In genomic region chr10:114482480-114482879, GRCh38 we compare ENCODE assay signal across 31 cellular contexts.
A peak's percentile ranks its signal among the peaks of the same experiment; 100 is the strongest.
DNase-seq lines count a peak whose midpoint lies in the region; ATAC-seq and TF ChIP-seq lines count a peak whose summit lies in the region.
"Had no signal": no experiment of that assay in that cellular context is flagged by ENCODE, and none has a peak within 500 bp of the region (broad histone marks: within the 10 kb centered on the region; RNA-seq: fewer than 3 reads in every experiment).

No MANE protein-coding gene starts in this region.

- H3K27me3 Mint-ChIP-seq in CD4-positive, CD25-positive, alpha-beta regulatory T cell: no peaks in the 10 kb centered on the region
- H3K27me3 Mint-ChIP-seq in natural killer cell treated with Interleukin-12 subunit alpha and Interleukin-12 subunit beta and Interleukin-15 and Interleukin-18, amount 100 ng/mL, for 72 hours: no peaks in the 10 kb centered on the region
- H3K27me3 Mint-ChIP-seq: activated CD4-positive, alpha-beta memory T cell treated with anti-CD3 and anti-CD28 coated beads for 36 hours; memory B cell; T-helper 17 cell had no signal

- no peak overlapping the region for H3K4me3 ChIP-seq in CD4-positive, CD25-positive, alpha-beta regulatory T cell (ENCODE audit: low read depth, low read length)
- no peak overlapping the region for H3K4me3 ChIP-seq in esophagus muscularis mucosa
- H3K4me3 ChIP-seq in left ventricle myocardium inferior: no peak overlapping the region
- H3K4me3 ChIP-seq in gastrocnemius medialis: no peak overlapping the region
- H3K4me3 ChIP-seq in dorsolateral prefrontal cortex: no peak overlapping the region
- no peak overlapping the region for H3K4me3 ChIP-seq in tibial nerve
- H3K4me3 ChIP-seq: ascending aorta, BLaER1, stomach had no signal

- TF ChIP-seq POLR2A in esophagus muscularis mucosa (IDR thresholded peaks at IDR 0.05; ENCODE audit: low read depth): no peak
- TF ChIP-seq POLR2A in gastrocnemius medialis (IDR thresholded peaks at IDR 0.05): no peak
- no peak for TF ChIP-seq POLR2A in tibial nerve (IDR thresholded peaks at IDR 0.05)

- no peaks in the 10 kb centered on the region for H3K9me3 ChIP-seq in CD4-positive, CD25-positive, alpha-beta regulatory T cell (ENCODE audit: control insufficient read depth in 2 of 2, low read length in 2 of 2)
- H3K9me3 ChIP-seq in esophagus muscularis mucosa (no peaks in the 10 kb centered on the region), left ventricle myocardium inferior (replicated peaks) (no peaks in the 10 kb centered on the region), gastrocnemius medialis (no peaks in the 10 kb centered on the region), tibial nerve (no peaks in the 10 kb centered on the region)
- H3K9me3 ChIP-seq: ascending aorta, Caco-2, stomach had no signal

- 76% methylated on average over 3 of the region's 3 CpGs for WGBS in esophagus muscularis mucosa
- WGBS in tibial nerve, 2 donors: 62 to 66% methylated on average over 3 of the region's 3 CpGs

- peaks cover 0 to 35% (median 6%) of the 10 kb centered on the region in 4 donors for H3K4me1 Mint-ChIP-seq in CD4-positive, CD25-positive, alpha-beta regulatory T cell
- H3K4me1 Mint-ChIP-seq in natural killer cell treated with Interleukin-12 subunit alpha and Interleukin-12 subunit beta and Interleukin-15 and Interleukin-18, amount 100 ng/mL, for 72 hours (ENCODE audit: low read depth in 2 of 2): no peaks in the 10 kb centered on the region

- H3K4me1 ChIP-seq in CD4-positive, CD25-positive, alpha-beta regulatory T cell (ENCODE audit: control insufficient read depth, insufficient read depth, low read length, poor library complexity, severe bottlenecking): no peaks in the 10 kb centered on the region
- H3K4me1 ChIP-seq in esophagus muscularis mucosa: peaks cover 55 to 74% (median 62%) of the 10 kb centered on the region in 4 donors
- H3K4me1 ChIP-seq in left ventricle myocardium inferior: peaks cover 100% of the 10 kb centered on the region
- peaks cover 17 to 68% of the 10 kb centered on the region in 2 donors for H3K4me1 ChIP-seq in gastrocnemius medialis
- H3K4me1 ChIP-seq in tibial nerve: peaks cover 0 to 80% (median 11%) of the 10 kb centered on the region in 4 donors
- H3K4me1 ChIP-seq: ascending aorta, BLaER1, Caco-2 had no signal

- H3K9me3 Mint-ChIP-seq in CD4-positive, CD25-positive, alpha-beta regulatory T cell: no peaks in the 10 kb centered on the region
- H3K9me3 Mint-ChIP-seq in natural killer cell treated with Interleukin-12 subunit alpha and Interleukin-12 subunit beta and Interleukin-15 and Interleukin-18, amount 100 ng/mL, for 72 hours: no peaks in the 10 kb centered on the region
- H3K9me3 Mint-ChIP-seq: activated CD4-positive, alpha-beta memory T cell treated with anti-CD3 and anti-CD28 coated beads for 36 hours; activated naive CD4-positive, alpha-beta T cell treated with anti-CD3 and anti-CD28 coated beads, Interleukin-2, amount 50 U/mL, for 72 hours; dendritic cell treated with granulocyte-macrophage colony-stimulating factor and Interleukin-4, amounts not matched to agents 40 ng/mL and 50 ng/mL, for 4 days; memory B cell had no signal

- TF ChIP-seq CTCF in esophagus muscularis mucosa (IDR thresholded peaks at IDR 0.05): no peak
- TF ChIP-seq CTCF in left ventricle myocardium inferior (IDR thresholded peaks at IDR 0.05; ENCODE audit: borderline replicate concordance): no peak
- TF ChIP-seq CTCF in gastrocnemius medialis (IDR thresholded peaks at IDR 0.05 in 4 of 5, conservative IDR thresholded peaks at IDR 0.05 in 1 of 5): no peak
- TF ChIP-seq CTCF in dorsolateral prefrontal cortex (IDR thresholded peaks at IDR 0.05 in 54 of 56, conservative IDR thresholded peaks at IDR 0.05 in 2 of 56; ENCODE audit: low read depth in 1 of 56, partially characterized antibody in 56 of 56): no peak
- TF ChIP-seq CTCF in tibial nerve (IDR thresholded peaks at IDR 0.05): no peak

- H3K36me3 Mint-ChIP-seq in CD4-positive, CD25-positive, alpha-beta regulatory T cell: peaks cover 48% of the 10 kb centered on the region
- H3K36me3 Mint-ChIP-seq in natural killer cell treated with Interleukin-12 subunit alpha and Interleukin-12 subunit beta and Interleukin-15 and Interleukin-18, amount 100 ng/mL, for 72 hours: peaks cover 4% of the 10 kb centered on the region

- H3K4me3 Mint-ChIP-seq in CD4-positive, CD25-positive, alpha-beta regulatory T cell: no peak overlapping the region
- H3K4me3 Mint-ChIP-seq in natural killer cell treated with Interleukin-12 subunit alpha and Interleukin-12 subunit beta and Interleukin-15 and Interleukin-18, amount 100 ng/mL, for 72 hours: no peak overlapping the region
- H3K4me3 Mint-ChIP-seq: activated CD4-positive, alpha-beta memory T cell treated with anti-CD3 and anti-CD28 coated beads for 36 hours; dendritic cell treated with granulocyte-macrophage colony-stimulating factor and Interleukin-4, amounts not matched to agents 40 ng/mL and 50 ng/mL, for 4 days; memory B cell; T-helper 17 cell had no signal

- TF ChIP-seq EP300 in esophagus muscularis mucosa (IDR thresholded peaks at IDR 0.05): no peak
- TF ChIP-seq EP300 in tibial nerve (IDR thresholded peaks at IDR 0.05): no peak

- no peak overlapping the region for H3K27ac ChIP-seq in CD4-positive, CD25-positive, alpha-beta regulatory T cell (ENCODE audit: insufficient read depth, low read length, poor library complexity, severe bottlenecking)
- H3K27ac ChIP-seq in esophagus muscularis mucosa (replicated peaks in 1 of 4) (peak overlapping the region in 3 of 4 donors; percentile 62 to 78 (median 69)), left ventricle myocardium inferior (replicated peaks) (peak overlapping the region; percentile 92), gastrocnemius medialis (peak overlapping the region; percentile 30 to 80 (median 54)), dorsolateral prefrontal cortex (peak overlapping the region in 18 of 59 donors; percentile 2 to 75 (median 56)), tibial nerve (peak overlapping the region in 2 of 4 donors; percentile 80 to 91)
- H3K27ac ChIP-seq: BLaER1 had no signal

- intact Hi-C loops in esophagus muscularis mucosa (cut with DNase I): no loop called here
- intact Hi-C loops in left ventricle myocardium inferior (cut with micrococcal nuclease): no loop called here
- intact Hi-C loops in gastrocnemius medialis (cut with DNase I; ENCODE audit: low total_unique reads): no loop called here
- intact Hi-C loops in dorsolateral prefrontal cortex (cut with DNase I): no loop called here

- peak overlapping the region in 2 of 3 donors; percentile 36 to 67 for H3K27ac Mint-ChIP-seq in CD4-positive, CD25-positive, alpha-beta regulatory T cell
- H3K27ac Mint-ChIP-seq in natural killer cell treated with Interleukin-12 subunit alpha and Interleukin-12 subunit beta and Interleukin-15 and Interleukin-18, amount 100 ng/mL, for 72 hours: no peak overlapping the region
- H3K27ac Mint-ChIP-seq: activated CD4-positive, alpha-beta memory T cell treated with anti-CD3 and anti-CD28 coated beads for 36 hours; activated naive CD4-positive, alpha-beta T cell treated with anti-CD3 and anti-CD28 coated beads, Interleukin-2, amount 50 U/mL, for 72 hours; dendritic cell treated with granulocyte-macrophage colony-stimulating factor and Interleukin-4, amounts not matched to agents 40 ng/mL and 50 ng/mL, for 4 days had no signal

- no peak for ATAC-seq in CD4-positive, CD25-positive, alpha-beta regulatory T cell (ENCODE audit: low read depth in 2 of 2)
- no peak for ATAC-seq in gastrocnemius medialis
- ATAC-seq in natural killer cell treated with Interleukin-12 subunit alpha and Interleukin-12 subunit beta and Interleukin-15 and Interleukin-18, amount 100 ng/mL, for 72 hours: no peak
- ATAC-seq: activated CD4-positive, CD25-positive, alpha-beta regulatory T cell treated with anti-CD3 and anti-CD28 coated beads, Interleukin-2, amount 50 U/mL, for 24 hours; activated naive CD4-positive, alpha-beta T cell treated with anti-CD3 and anti-CD28 coated beads, Interleukin-2, amount 50 U/mL, for 72 hours; T-helper 17 cell had no signal

- H3K36me3 ChIP-seq in CD4-positive, CD25-positive, alpha-beta regulatory T cell (ENCODE audit: control insufficient read depth, insufficient read depth, low read length): peaks cover 71% of the 10 kb centered on the region
- H3K36me3 ChIP-seq in esophagus muscularis mucosa (peaks cover 0 to 53% (median 13%) of the 10 kb centered on the region in 4 donors), left ventricle myocardium inferior (peaks cover 41% of the 10 kb centered on the region), gastrocnemius medialis (peaks cover 0 to 7% of the 10 kb centered on the region in 2 donors), tibial nerve (peaks cover 0 to 19% (median 0%) of the 10 kb centered on the region in 3 donors)
- H3K36me3 ChIP-seq: BLaER1 had no signal

- in situ Hi-C loops in gastrocnemius medialis (cut with MboI; ENCODE audit: low sequenced_read_pairs in 4 of 4): no loop called here

- no peak for DNase-seq in CD4-positive, CD25-positive, alpha-beta regulatory T cell
- no peak for DNase-seq in esophagus muscularis mucosa (ENCODE audit: extremely low spot score)
- no peak for DNase-seq in left ventricle myocardium inferior
- DNase-seq in gastrocnemius medialis: no peak
- no peak for DNase-seq in MV-4-11 (lab: John Stamatoyannopoulos, UW)
- DNase-seq in natural killer cell treated with Interleukin-12 subunit alpha and Interleukin-12 subunit beta and Interleukin-15 and Interleukin-18, amount 100 ng/mL, for 72 hours (ENCODE audit: low spot score): no peak
- DNase-seq in dorsolateral prefrontal cortex: no peak
- DNase-seq in tibial nerve (ENCODE audit: low spot score in 2 of 2): no peak
- DNase-seq: activated CD4-positive, alpha-beta memory T cell treated with anti-CD3 and anti-CD28 coated beads for 36 hours; activated CD8-positive, alpha-beta memory T cell treated with anti-CD3 and anti-CD28 coated beads, Interleukin-2, amount 50 U/mL, for 48 hours; Caco-2; central memory CD4-positive, alpha-beta T cell; GDM1; HCEC 1CT; head of caudate nucleus; NCI-H1105 treated with DMSO at 0.1 percent for 48 hours; NCI-H1930; occipital lobe; RPMI8226; small intestine; stimulated activated CD4-positive, alpha-beta T cell treated with anti-CD3 and anti-CD28 coated beads, Interleukin-1b, Interleukin-23, amount 100 ng/mL, for 48 hours; stimulated activated CD8-positive, alpha-beta memory T cell treated with anti-CD3 and anti-CD28 coated beads, Interleukin-4, amount 100 ng/mL, for 48 hours; stomach; T-helper 17 cell; trophoblast cell had no signal

- H3K27me3 ChIP-seq in CD4-positive, CD25-positive, alpha-beta regulatory T cell (ENCODE audit: control insufficient read depth, insufficient read depth, low read length): no peaks in the 10 kb centered on the region
- H3K27me3 ChIP-seq in esophagus muscularis mucosa: no peaks in the 10 kb centered on the region
- H3K27me3 ChIP-seq in left ventricle myocardium inferior (ENCODE audit: low read depth): no peaks in the 10 kb centered on the region
- no peaks in the 10 kb centered on the region for H3K27me3 ChIP-seq in gastrocnemius medialis
- peaks cover 0 to 15% (median 0%) of the 10 kb centered on the region in 45 donors for H3K27me3 ChIP-seq in dorsolateral prefrontal cortex
- H3K27me3 ChIP-seq in tibial nerve: no peaks in the 10 kb centered on the region
- H3K27me3 ChIP-seq: ascending aorta, BLaER1, stomach had no signal

Comparison
In these comparisons a context has a peak if more than half of its experiments do, and no peak if none do; other contexts are left out.
1. H3K27ac Mint-ChIP-seq: peak in CD4-positive, CD25-positive, alpha-beta regulatory T cell (2 of 3); none in natural killer cell treated with Interleukin-12 subunit alpha and Interleukin-12 subunit beta and Interleukin-15 and Interleukin-18, amount 100 ng/mL, for 72 hours (0 of 2).